In genomic region chr1:98813738-98814309, GRCh38 we compare ENCODE assay signal across 28 cellular contexts.
DNase-seq lines count a peak whose midpoint lies in the region; ATAC-seq and TF ChIP-seq lines count a peak whose summit lies in the region.
"Had no signal": no experiment of that assay in that cellular context is flagged by ENCODE, and none has a peak within 500 bp of the region (broad histone marks: within the 10 kb centered on the region; RNA-seq: fewer than 3 reads in every experiment).

No MANE protein-coding gene starts in this region.

- H3K27me3 Mint-ChIP-seq in CD8-positive, alpha-beta memory T cell, result no peaks in the 10 kb centered on the region
- H3K27me3 Mint-ChIP-seq in effector memory CD8-positive, alpha-beta T cell, result no peaks in the 10 kb centered on the region
- H3K27me3 Mint-ChIP-seq in Calu3 (ENCODE audit: unreplicated experiment), result no peaks in the 10 kb centered on the region
- H3K27me3 Mint-ChIP-seq: CD4-positive, alpha-beta T cell had no signal

- no peaks in the 10 kb centered on the region for H3K27me3 ChIP-seq in CD8-positive, alpha-beta memory T cell (ENCODE audit: insufficient read depth, low read length, poor library complexity, severe bottlenecking)
- H3K27me3 ChIP-seq: cardiac muscle cell, Peyer's patch, SJCRH30, tibial artery had no signal

- no peak overlapping the region for H3K27ac ChIP-seq in CD8-positive, alpha-beta memory T cell (ENCODE audit: low read depth, low read length)
- H3K27ac ChIP-seq: 22Rv1, cardiac muscle cell, heart right ventricle, Peyer's patch, SJCRH30, tibial artery had no signal

- H3K36me3 Mint-ChIP-seq in CD8-positive, alpha-beta memory T cell, result peaks cover 0 to 20% (median 4%) of the 10 kb centered on the region in 3 donors
- H3K36me3 Mint-ChIP-seq in effector memory CD8-positive, alpha-beta T cell (ENCODE audit: insufficient read depth), result no peaks in the 10 kb centered on the region
- H3K36me3 Mint-ChIP-seq in Calu3 (ENCODE audit: insufficient read depth, unreplicated experiment), result no peaks in the 10 kb centered on the region

- peaks cover 16 to 25% (median 22%) of the 10 kb centered on the region in 3 donors for H3K4me1 Mint-ChIP-seq in CD8-positive, alpha-beta memory T cell
- H3K4me1 Mint-ChIP-seq in effector memory CD8-positive, alpha-beta T cell (ENCODE audit: low read depth in 2 of 2), result peaks cover 13 to 18% of the 10 kb centered on the region in 2 donors
- H3K4me1 Mint-ChIP-seq in Calu3 (ENCODE audit: low read depth, unreplicated experiment), result no peaks in the 10 kb centered on the region
- H3K4me1 Mint-ChIP-seq: naive B cell had no signal

- H3K36me3 ChIP-seq in CD8-positive, alpha-beta memory T cell (ENCODE audit: insufficient read depth, low read length), result no peaks in the 10 kb centered on the region
- H3K36me3 ChIP-seq: cardiac muscle cell, heart right ventricle, Peyer's patch, SJCRH30, tibial artery had no signal

- TF ChIP-seq CTCF in Calu3 (IDR thresholded peaks at IDR 0.05; ENCODE audit: unreplicated experiment), result no peak

- POLR2A ChIA-PET in CD8-positive, alpha-beta memory T cell (lab: Charles Lee), result no interaction called here

- H3K9me3 Mint-ChIP-seq in CD8-positive, alpha-beta memory T cell, result peaks cover 0 to 13% (median 10%) of the 10 kb centered on the region in 5 donors
- peaks cover 2 to 9% of the 10 kb centered on the region in 2 donors for H3K9me3 Mint-ChIP-seq in effector memory CD8-positive, alpha-beta T cell
- peaks cover 5% of the 10 kb centered on the region for H3K9me3 Mint-ChIP-seq in Calu3 (ENCODE audit: low read depth, unreplicated experiment)

- no peaks in the 10 kb centered on the region for H3K4me1 ChIP-seq in CD8-positive, alpha-beta memory T cell (ENCODE audit: insufficient read depth, low read length)
- H3K4me1 ChIP-seq: heart right ventricle, Peyer's patch, SJCRH30, tibial artery had no signal

- no peak overlapping the region for H3K4me3 ChIP-seq in CD8-positive, alpha-beta memory T cell (ENCODE audit: low read length)
- H3K4me3 ChIP-seq: cardiac muscle cell, heart right ventricle, Peyer's patch, SJCRH30, smooth muscle cell, tibial artery had no signal

- peaks cover 4% of the 10 kb centered on the region for H3K9me3 ChIP-seq in CD8-positive, alpha-beta memory T cell (ENCODE audit: low read length)
- H3K9me3 ChIP-seq: SJCRH30 had no signal

- no TSS peak for BruUV-seq in Calu3 (replicated peaks; lab: Mats Ljungman, UMichigan)

- peak; percentile 79 to 89 for ATAC-seq in activated CD4-positive, CD25-positive, alpha-beta regulatory T cell treated with anti-CD3 and anti-CD28 coated beads, Interleukin-2, amount 50 U/mL, for 24 hours
- ATAC-seq in HG03280 (IDR thresholded peaks at IDR 0.05; ENCODE audit: unreplicated experiment), result peak; percentile 38
- peak; percentile 40 for ATAC-seq in effector memory CD8-positive, alpha-beta T cell (replicated peaks)
- ATAC-seq: heart right ventricle, left colon had no signal

- peak overlapping the region in 6 of 8 donors; percentile 4 to 52 (median 28) for H3K27ac Mint-ChIP-seq in CD8-positive, alpha-beta memory T cell
- H3K27ac Mint-ChIP-seq in effector memory CD8-positive, alpha-beta T cell, result peak overlapping the region; percentile 6 to 44
- no peak overlapping the region for H3K27ac Mint-ChIP-seq in Calu3 (ENCODE audit: unreplicated experiment)
- H3K27ac Mint-ChIP-seq: CD4-positive, alpha-beta T cell; naive B cell had no signal

- intact Hi-C loops in Calu3 (cut with micrococcal nuclease; ENCODE audit: unreplicated experiment), result no loop called here
- intact Hi-C loops in head of caudate nucleus (cut with DNase I), result no loop called here

- CTCF ChIA-PET in CD8-positive, alpha-beta memory T cell (lab: Charles Lee), result no interaction called here
- CTCF ChIA-PET in Calu3 (lab: Charles Lee), result no interaction called here

- H3K4me3 Mint-ChIP-seq in CD8-positive, alpha-beta memory T cell, result peak overlapping the region in 4 of 7 donors; percentile 42 to 63 (median 60)
- H3K4me3 Mint-ChIP-seq in effector memory CD8-positive, alpha-beta T cell, result peak overlapping the region; percentile 15 to 41
- H3K4me3 Mint-ChIP-seq in Calu3 (ENCODE audit: low read depth, unreplicated experiment), result no peak overlapping the region
- H3K4me3 Mint-ChIP-seq: CD4-positive, alpha-beta T cell; naive B cell had no signal

- no peak for DNase-seq in activated CD4-positive, CD25-positive, alpha-beta regulatory T cell (lab: John Stamatoyannopoulos, UW)
- no peak for DNase-seq in CD8-positive, alpha-beta memory T cell
- no peak for DNase-seq in effector memory CD8-positive, alpha-beta T cell
- DNase-seq in Calu3 (no peak), COLO668 (lab: John Stamatoyannopoulos, UW; ENCODE audit: unreplicated experiment) (no peak), head of caudate nucleus (no peak)
- DNase-seq: activated CD8-positive, alpha-beta memory T cell treated with anti-CD3 and anti-CD28 coated beads for 24 hours; activated effector memory CD4-positive, alpha-beta T cell treated with Interleukin-2 at 50 U/mL for 16 hours; CD4-positive, alpha-beta T cell; DMS53; GF-D8; heart right ventricle; KBM-7; left colon; mesenchymal stem cell; naive B cell; NCI-H1436 treated with DMSO at 0.1 percent for 48 hours; NCI-H2171 treated with DMSO at 0.1 percent for 48 hours; NCI-H526; Peyer's patch; SJCRH30; stimulated activated naive CD4-positive, alpha-beta T cell; tibial artery had no signal
